ENCODE assay signal across 23 cellular contexts in genomic region chrX:139299309-139299708, GRCh38.
A peak's percentile ranks its signal among the peaks of the same experiment; 100 is the strongest.
DNase-seq lines count a peak whose midpoint lies in the region; ATAC-seq, FAIRE-seq and TF ChIP-seq lines count a peak whose summit lies in the region.
"Had no signal": no experiment of that assay in that cellular context is flagged by ENCODE, and none has a peak within 500 bp of the region (broad histone marks: within the 10 kb centered on the region; RNA-seq: fewer than 3 reads in every experiment).

No MANE protein-coding gene starts in this region.

- TF ChIP-seq CTCF in astrocyte (IDR thresholded peaks at IDR 0.05; ENCODE audit: insufficient read depth, low read depth, low read length) (no peak), nephron (IDR thresholded peaks at IDR 0.05; ENCODE audit: unreplicated experiment in 3 of 3) (no peak)

- H3K9me3 ChIP-seq in astrocyte (ENCODE audit: insufficient read depth, low read depth, low read length): no peaks in the 10 kb centered on the region
- H3K9me3 ChIP-seq: A549, Caco-2 had no signal

- H3K79me2 ChIP-seq in astrocyte (ENCODE audit: insufficient read depth, low read length): no peaks in the 10 kb centered on the region

- H3K27ac Mint-ChIP-seq in astrocyte (ENCODE audit: unreplicated experiment): no peak overlapping the region
- peak overlapping the region in 2 of 3 experiments; percentile 29 to 69 for H3K27ac Mint-ChIP-seq in nephron
- H3K27ac Mint-ChIP-seq: B cell; CD4-positive, alpha-beta T cell; CD8-positive, alpha-beta T cell had no signal

- peaks cover 3% of the 10 kb centered on the region for H3K27me3 ChIP-seq in astrocyte (ENCODE audit: insufficient read depth, low read length)

- no peak overlapping the region for H3K4me3 Mint-ChIP-seq in astrocyte (ENCODE audit: unreplicated experiment)
- no peak overlapping the region for H3K4me3 Mint-ChIP-seq in nephron
- H3K4me3 Mint-ChIP-seq: B cell; CD4-positive, alpha-beta T cell; CD8-positive, alpha-beta T cell had no signal

- no peak overlapping the region for H3K27ac ChIP-seq in astrocyte (ENCODE audit: low read depth, low read length)
- H3K27ac ChIP-seq: 22Rv1; A549; BLaER1 treated with 17β-estradiol and CSF1 and Interleukin-3, amounts not matched to agents 10 nM and 100 nM; C4-2B had no signal

- peaks cover 2% of the 10 kb centered on the region for H3K27me3 Mint-ChIP-seq in astrocyte (ENCODE audit: low read depth, unreplicated experiment)
- peaks cover 3% of the 10 kb centered on the region for H3K27me3 Mint-ChIP-seq in nephron (ENCODE audit: low read depth)
- H3K27me3 Mint-ChIP-seq: B cell; CD4-positive, alpha-beta T cell had no signal

- H3K4me1 ChIP-seq in astrocyte (ENCODE audit: insufficient read depth, low read length): peaks cover 2% of the 10 kb centered on the region
- H3K4me1 ChIP-seq: A549; BLaER1 treated with 17β-estradiol and CSF1 and Interleukin-3, amounts not matched to agents 10 nM and 100 nM; Caco-2 had no signal

- H3K9me3 Mint-ChIP-seq in astrocyte (ENCODE audit: unreplicated experiment) (no peaks in the 10 kb centered on the region), nephron (peaks cover 2% of the 10 kb centered on the region)
- H3K9me3 Mint-ChIP-seq: CD4-positive, alpha-beta T cell; CD8-positive, alpha-beta T cell had no signal

- H3K36me3 Mint-ChIP-seq in astrocyte (ENCODE audit: low read depth, unreplicated experiment) (no peaks in the 10 kb centered on the region), nephron (ENCODE audit: low read depth) (no peaks in the 10 kb centered on the region)
- H3K36me3 Mint-ChIP-seq: CD8-positive, alpha-beta T cell had no signal

- peak; percentile 62 for FAIRE-seq in astrocyte (lab: Jason Lieb, UNC)
- FAIRE-seq: D721Med, G401.6, GM12878, GM12892, GM18507 had no signal

- H2AFZ ChIP-seq in astrocyte (ENCODE audit: low read depth, low read length): no peak overlapping the region

- no peak overlapping the region for H3K4me3 ChIP-seq in astrocyte (ENCODE audit: insufficient read depth, low read depth, low read length)
- H3K4me3 ChIP-seq: A549; BLaER1 treated with 17β-estradiol and CSF1 and Interleukin-3, amounts not matched to agents 10 nM and 100 nM; GM12878 had no signal

- H3K9ac ChIP-seq in astrocyte (ENCODE audit: low read length): no peak overlapping the region
- H3K9ac ChIP-seq: BLaER1 treated with 17β-estradiol and CSF1 and Interleukin-3, amounts not matched to agents 10 nM and 100 nM had no signal

- DNase-seq in LHCN-M2 (ENCODE audit: low read depth) (peak; percentile 53), astrocyte (ENCODE audit: low read depth) (no peak)
- DNase-seq: AML-193; Caco-2; Calu3; CD4-positive, alpha-beta T cell; CD8-positive, alpha-beta T cell; DMS79 treated with DMSO at 0.1 percent for 48 hours; GF-D8 had no signal

- ATAC-seq in GM18502 (IDR thresholded peaks at IDR 0.05; ENCODE audit: poor library complexity, unreplicated experiment) (no peak), GM18498 (IDR thresholded peaks at IDR 0.05; ENCODE audit: unreplicated experiment) (no peak), HG02870 (IDR thresholded peaks at IDR 0.05; ENCODE audit: unreplicated experiment) (no peak)
- ATAC-seq: A549; CD8-positive, alpha-beta T cell; GM12878 had no signal

- H3K36me3 ChIP-seq in astrocyte (ENCODE audit: insufficient read depth, low read length): no peaks in the 10 kb centered on the region
- H3K36me3 ChIP-seq: BLaER1 treated with 17β-estradiol and CSF1 and Interleukin-3, amounts not matched to agents 10 nM and 100 nM had no signal

- no peak overlapping the region for H3K4me2 ChIP-seq in astrocyte (ENCODE audit: low read length)
- H3K4me2 ChIP-seq: A549; BLaER1 treated with 17β-estradiol and CSF1 and Interleukin-3, amounts not matched to agents 10 nM and 100 nM had no signal

- H4K20me1 ChIP-seq in astrocyte (ENCODE audit: insufficient read depth, low read length): no peaks in the 10 kb centered on the region

- H3K4me1 Mint-ChIP-seq in astrocyte (ENCODE audit: low read depth, unreplicated experiment): no peaks in the 10 kb centered on the region
- H3K4me1 Mint-ChIP-seq in nephron: peaks cover 46% of the 10 kb centered on the region
- H3K4me1 Mint-ChIP-seq: B cell had no signal
